Comparison of ENCODE assay signal across 1 cellular context in genomic region chr11:121023848-121024751, GRCh38.
TF ChIP-seq lines count a peak whose summit lies in the region.

Gene TBCEL, plus strand, starts transcription at chr11:121024102. Its CDS starts 21,589 bp downstream, at chr11:121045691.

TF ChIP-seq in K562, 482 proteins besides CTCF, POLR2A, EP300 and RAD21 (continued from another document and continues in another):
- no peak for TF ChIP-seq HMGXB4 (CRISPR knock-in tag; IDR thresholded peaks at IDR 0.05)
- no peak for TF ChIP-seq ZBTB26 (CRISPR knock-in tag; IDR thresholded peaks at IDR 0.05)
- TF ChIP-seq CCAR2 (IDR thresholded peaks at IDR 0.05; ENCODE audit: low read depth, low read length) = no peak
- TF ChIP-seq CHCHD3 (CRISPR knock-in tag; IDR thresholded peaks at IDR 0.05) = no peak
- TF ChIP-seq VEZF1 (CRISPR knock-in tag; IDR thresholded peaks at IDR 0.05) = peak; percentile 95
- TF ChIP-seq ZBTB7A (IDR thresholded peaks at IDR 0.05; ENCODE audit: borderline replicate concordance, control insufficient read depth, low read depth, low read length) = peak; percentile 62; the same call in 1 of the 2 replicates
- TF ChIP-seq MLX (CRISPR knock-in tag; conservative IDR thresholded peaks at IDR 0.05) = no peak
- peak; percentile 95 for TF ChIP-seq CXXC5 (CRISPR knock-in tag; IDR thresholded peaks at IDR 0.05)
- no peak for TF ChIP-seq FOXP1 (CRISPR knock-in tag; IDR thresholded peaks at IDR 0.05)
- TF ChIP-seq ETS2 (tag; IDR thresholded peaks at IDR 0.05; ENCODE audit: borderline replicate concordance, poor library complexity, severe bottlenecking) = no peak
- TF ChIP-seq NKRF (IDR thresholded peaks at IDR 0.05; ENCODE audit: borderline replicate concordance) = no peak; the same call in 1 of the 2 replicates
- TF ChIP-seq PML (IDR thresholded peaks at IDR 0.05; ENCODE audit: low read length) = no peak
- peak; percentile 99 for TF ChIP-seq BHLHE40 (IDR thresholded peaks at IDR 0.05; ENCODE audit: low read length)
- TF ChIP-seq ZNF444 (CRISPR knock-in tag; IDR thresholded peaks at IDR 0.05) = no peak
- TF ChIP-seq GATAD2B (IDR thresholded peaks at IDR 0.05; ENCODE audit: borderline replicate concordance) = no peak
- no peak for TF ChIP-seq SIX5 (IDR thresholded peaks at IDR 0.05; ENCODE audit: borderline replicate concordance in 1 of 2, insufficient read depth in 1 of 2, low read depth in 1 of 2, low read length in 2 of 2)
- TF ChIP-seq ZNF407 (IDR thresholded peaks at IDR 0.05; ENCODE audit: low read depth) = no peak
- peak; percentile 98 for TF ChIP-seq USF2 (CRISPR knock-in tag; IDR thresholded peaks at IDR 0.05)
- no peak for TF ChIP-seq ZFP30 (CRISPR knock-in tag; IDR thresholded peaks at IDR 0.05; ENCODE audit: borderline replicate concordance)
- no peak for TF ChIP-seq TAF1 (IDR thresholded peaks at IDR 0.05; ENCODE audit: control insufficient read depth, extremely low read depth, insufficient read depth, low read length, severe bottlenecking)
- no peak for TF ChIP-seq BCL6 (CRISPR knock-in tag; IDR thresholded peaks at IDR 0.05)
- no peak for TF ChIP-seq ZNF512 (tag; IDR thresholded peaks at IDR 0.05)
- no peak for TF ChIP-seq MTA1 (IDR thresholded peaks at IDR 0.05; ENCODE audit: borderline replicate concordance)
- TF ChIP-seq TEAD1 (CRISPR knock-in tag; IDR thresholded peaks at IDR 0.05) = no peak
- TF ChIP-seq ZNF124 (CRISPR knock-in tag; IDR thresholded peaks at IDR 0.05) = no peak
- TF ChIP-seq LEF1 (IDR thresholded peaks at IDR 0.05) = peak; percentile 55; the same call in 1 of the 2 replicates
- TF ChIP-seq UBTF (IDR thresholded peaks at IDR 0.05; ENCODE audit: borderline replicate concordance in 1 of 2, low read depth in 2 of 2, low read length in 2 of 2) = 0 out of 4 replicates have a peak, but pooled peaks of 1 of the 2 experiments have one; percentile 34
- no peak for TF ChIP-seq HNRNPUL1 (IDR thresholded peaks at IDR 0.05; ENCODE audit: low read length)
- TF ChIP-seq KAT2B (IDR thresholded peaks at IDR 0.05; ENCODE audit: low read depth, low read length) = no peak
- TF ChIP-seq SP2 (IDR thresholded peaks at IDR 0.05; ENCODE audit: extremely low read depth, low read depth, low read length, poor library complexity, severe bottlenecking) = no peak
- TF ChIP-seq HOMEZ (CRISPR knock-in tag; IDR thresholded peaks at IDR 0.05) = no peak
- no peak for TF ChIP-seq GTF2B (IDR thresholded peaks at IDR 0.05; ENCODE audit: extremely low read depth, insufficient read length)
- TF ChIP-seq ZNF717 (CRISPR knock-in tag; IDR thresholded peaks at IDR 0.05) = no peak
